ENCODE assay signal across 8 cellular contexts in the genomic region with DNA sequence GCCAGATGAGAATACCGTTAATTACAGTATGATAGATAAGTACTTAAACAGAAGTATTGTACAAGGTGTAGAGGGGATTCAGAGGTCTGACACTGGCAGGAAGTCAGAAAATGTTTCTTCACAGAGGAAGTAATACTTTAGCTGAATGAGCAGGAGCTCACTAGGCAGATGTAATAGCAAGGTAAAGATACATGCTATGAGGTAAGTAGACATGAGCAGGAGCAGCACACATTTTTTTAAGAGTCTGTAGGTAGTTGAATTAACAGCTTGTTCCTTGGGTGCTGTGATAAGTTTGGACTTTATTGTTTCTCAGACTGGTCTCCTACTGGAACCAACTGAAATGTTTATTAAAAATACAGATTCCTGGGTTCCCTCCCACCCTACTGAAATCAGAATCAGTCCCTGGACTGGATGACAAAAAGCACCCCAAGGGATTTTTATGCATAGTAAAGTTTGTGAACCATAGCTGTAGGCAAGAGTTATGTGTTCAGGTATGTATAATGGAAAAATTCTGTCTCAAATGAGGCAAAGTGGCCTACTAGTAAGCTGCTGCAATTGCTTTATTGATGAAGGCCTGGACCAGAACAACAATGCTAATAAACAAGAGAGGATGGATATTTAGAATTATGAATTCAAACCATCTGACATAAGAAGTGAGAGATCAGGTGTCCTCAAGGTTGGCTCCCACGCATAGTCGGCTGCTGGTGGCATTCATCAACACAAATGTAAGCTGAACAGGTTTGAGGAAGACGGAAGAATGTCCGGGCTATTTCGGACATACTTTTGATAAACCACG. TPM values are rescaled to one million over a fixed set of nuclear protein-coding genes. Genes with fewer than 3 reads are reported as not detected.
DNase-seq lines count a peak whose midpoint lies in the region; ATAC-seq and TF ChIP-seq lines count a peak whose summit lies in the region.

No MANE protein-coding gene starts in this region.

- H3K27me3 ChIP-seq in CD4-positive, alpha-beta memory T cell (ENCODE audit: insufficient read depth, low read length), result no peaks in the 10 kb centered on the region
- H3K27me3 ChIP-seq in KMS-11 (ENCODE audit: insufficient read depth, low read depth), result no peaks in the 10 kb centered on the region
- no peaks in the 10 kb centered on the region for H3K27me3 ChIP-seq in adrenal gland
- no peaks in the 10 kb centered on the region for H3K27me3 ChIP-seq in left lung
- no peaks in the 10 kb centered on the region for H3K27me3 ChIP-seq in suprapubic skin

- peaks cover 30% of the 10 kb centered on the region for H3K36me3 ChIP-seq in CD4-positive, alpha-beta memory T cell (ENCODE audit: insufficient read depth, low read length)
- H3K36me3 ChIP-seq in KMS-11 (ENCODE audit: insufficient read depth), result no peaks in the 10 kb centered on the region
- H3K36me3 ChIP-seq in adrenal gland (replicated peaks in 1 of 2), result peaks cover 0 to 36% of the 10 kb centered on the region in 2 donors
- H3K36me3 ChIP-seq in left lung, result peaks cover 0 to 37% of the 10 kb centered on the region in 2 donors
- H3K36me3 ChIP-seq in suprapubic skin, result peaks cover 40% of the 10 kb centered on the region

- no peaks in the 10 kb centered on the region for H3K9me3 ChIP-seq in CD4-positive, alpha-beta memory T cell (ENCODE audit: control insufficient read depth in 1 of 2, low read length in 2 of 2)
- H3K9me3 ChIP-seq in adrenal gland (replicated peaks in 1 of 3) (no peaks in the 10 kb centered on the region), left lung (no peaks in the 10 kb centered on the region), suprapubic skin (no peaks in the 10 kb centered on the region)

- peak overlapping the region; percentile 86 for H3K4me2 ChIP-seq in KMS-11

- H3K36me3 Mint-ChIP-seq in CD4-positive, alpha-beta memory T cell, result peaks cover 43 to 61% of the 10 kb centered on the region in 2 donors

- H3K9ac ChIP-seq in KMS-11, result peak overlapping the region; percentile 60; the same call in 1 of the 2 replicates

- DNase-seq in CD4-positive, alpha-beta memory T cell, result peak in 4 of 5 donors; percentile 5 to 24 (median 14)
- peak in 2 of 7 donors; percentile 20 to 57 for DNase-seq in adrenal gland
- no peak for DNase-seq in left lung
- DNase-seq in suprapubic skin (ENCODE audit: low spot score in 2 of 2), result no peak
- no peak for DNase-seq in H4 (ENCODE audit: low spot score)
- DNase-seq in T1000 (lab: John Stamatoyannopoulos, UW), result no peak

- peak overlapping the region; percentile 39 to 68 for H3K4me3 ChIP-seq in CD4-positive, alpha-beta memory T cell (ENCODE audit: low read length in 2 of 2)
- H3K4me3 ChIP-seq in KMS-11 (IDR thresholded peaks at IDR 0.05; ENCODE audit: insufficient read depth, low read depth, low read length) (no peak overlapping the region), adrenal gland (peak overlapping the region in 3 of 4 donors; percentile 2 to 74 (median 37)), left lung (peak overlapping the region; percentile 77 to 79), suprapubic skin (peak overlapping the region; percentile 68)

- CTCF ChIA-PET in CD4-positive, alpha-beta memory T cell (lab: Charles Lee; ENCODE audit: partially characterized antibody), result interaction anchor here (0.7 to 8.4 kb wide), 27 partner anchors 10 to 122 kb away, joined by 3 to 103 read pairs (median 5); a partner anchor contains a TSS

- 16 to 21% (median 18%) methylated on average over 7 of the region's 7 CpGs for WGBS in adrenal gland, 4 donors
- 25% methylated on average over 7 of the region's 7 CpGs for WGBS in suprapubic skin

- H3K27ac Mint-ChIP-seq in CD4-positive, alpha-beta memory T cell, result peak overlapping the region; percentile 96 to 100 (median 100)

- ATAC-seq in left lung, result no peak
- no peak for ATAC-seq in HG02763 (IDR thresholded peaks at IDR 0.05; ENCODE audit: unreplicated experiment)

- no peak for TF ChIP-seq POLR2A in adrenal gland (IDR thresholded peaks at IDR 0.05)
- no peak for TF ChIP-seq POLR2A in suprapubic skin (IDR thresholded peaks at IDR 0.05)

- peaks cover 38 to 84% (median 56%) of the 10 kb centered on the region in 4 donors for H3K4me1 Mint-ChIP-seq in CD4-positive, alpha-beta memory T cell

- intact Hi-C loops in CD4-positive, alpha-beta memory T cell (cut with micrococcal nuclease), result loop anchor here (1.0 to 10.0 kb wide), 2 partner anchors 32 to 829 kb away; a partner anchor contains a TSS
- intact Hi-C loops in adrenal gland (cut with DNase I), result no loop called here
- intact Hi-C loops in left lung (cut with DNase I), result loop anchor here in 1 of 2 donors (5.0 kb wide), 1 partner anchor 56 kb away; no protein-coding TSS in a partner anchor

- peaks cover 50% of the 10 kb centered on the region for H3K4me1 ChIP-seq in CD4-positive, alpha-beta memory T cell (ENCODE audit: insufficient read depth, low read length)
- H3K4me1 ChIP-seq in KMS-11 (ENCODE audit: low read depth, poor library complexity, severe bottlenecking) (peaks cover 10% of the 10 kb centered on the region), adrenal gland (replicated peaks in 1 of 2) (peaks cover 5 to 34% of the 10 kb centered on the region in 2 donors), left lung (peaks cover 12 to 51% of the 10 kb centered on the region in 2 donors), suprapubic skin (peaks cover 25% of the 10 kb centered on the region)

- POLR2A ChIA-PET in CD4-positive, alpha-beta memory T cell (lab: Charles Lee; ENCODE audit: partially characterized antibody), result interaction anchor here (0.7 to 5.8 kb wide), 31 partner anchors 8 to 854 kb away, joined by 3 to 277 read pairs (median 7); a partner anchor contains a TSS

- TF ChIP-seq CTCF in KMS-11 (conservative IDR thresholded peaks at IDR 0.05; ENCODE audit: low read depth, low read length) (no peak), adrenal gland (IDR thresholded peaks at IDR 0.05) (no peak), left lung (IDR thresholded peaks at IDR 0.05) (no peak), suprapubic skin (IDR thresholded peaks at IDR 0.05) (no peak)

- peaks cover 22% of the 10 kb centered on the region for H3K79me2 ChIP-seq in KMS-11 (ENCODE audit: insufficient read depth, low read depth)

- peak overlapping the region; percentile 88 for H2AFZ ChIP-seq in KMS-11 (ENCODE audit: low read depth)

- H4K20me1 ChIP-seq in KMS-11 (ENCODE audit: insufficient read depth), result no peaks in the 10 kb centered on the region

- H3K27ac ChIP-seq in CD4-positive, alpha-beta memory T cell (ENCODE audit: low read depth, low read length), result peak overlapping the region; percentile 96
- H3K27ac ChIP-seq in KMS-11 (peak overlapping the region; percentile 77), adrenal gland (peak overlapping the region in 4 of 5 donors; percentile 74 to 96 (median 90)), left lung (peak overlapping the region; percentile 94 to 96), suprapubic skin (peak overlapping the region; percentile 94)

- no peak for TF ChIP-seq EP300 in suprapubic skin (IDR thresholded peaks at IDR 0.05)

- H3K4me3 Mint-ChIP-seq in CD4-positive, alpha-beta memory T cell, result peak overlapping the region; percentile 94 to 100 (median 99)

- H3K9me3 Mint-ChIP-seq in CD4-positive, alpha-beta memory T cell, result no peaks in the 10 kb centered on the region

- no peaks in the 10 kb centered on the region for H3K27me3 Mint-ChIP-seq in CD4-positive, alpha-beta memory T cell

RNA-seq across cellular contexts. Expression of a gene that starts 0.9 kb away (rescaled TPM):
- total RNA-seq in CD4-positive, alpha-beta memory T cell, result 10 to 100 TPM; 74.5 to 75.5 TPM
- 10 to 100 TPM in 1 of 2 donors, 1 to 10 TPM in 1; 8.9 to 12.9 TPM for polyA plus RNA-seq in CD4-positive, alpha-beta memory T cell
- total RNA-seq in adrenal gland, result 10 to 100 TPM in 7 of 8 donors, 1 to 10 TPM in 1; 9.8 to 18.7 (median 13.7) TPM
- polyA plus RNA-seq in adrenal gland, result 10 to 100 TPM; 15.7 to 18.0 (median 16.0) TPM
- total RNA-seq in left lung, result 10 to 100 TPM; 15.4 to 21.2 TPM
- total RNA-seq in suprapubic skin, result 10 to 100 TPM; 10.9 to 34.0 (median 12.2) TPM
- 6.9 and 9.4 TPM in 2 replicates for total RNA-seq in H4 (2014; rRNA removed; shearing (Covaris generic))

RNA-seq across cellular contexts. Expression of a gene that starts 1.4 kb away (rescaled TPM):
- 1 to 10 TPM; 5.1 to 5.4 TPM for total RNA-seq in CD4-positive, alpha-beta memory T cell
- polyA plus RNA-seq in CD4-positive, alpha-beta memory T cell, result 1 to 10 TPM; 2.8 to 5.3 TPM
- total RNA-seq in adrenal gland (1 to 10 TPM; 2.9 to 6.1 (median 4.5) TPM), left lung (1 to 10 TPM; 7.3 to 9.1 TPM), suprapubic skin (1 to 10 TPM; 4.3 to 8.9 (median 6.3) TPM)
- polyA plus RNA-seq in adrenal gland, result 1 to 10 TPM; 1.1 to 3.3 (median 1.4) TPM
- 5.7 and 6.0 TPM in 2 replicates for total RNA-seq in H4 (2014; rRNA removed; shearing (Covaris generic))

RNA-seq across cellular contexts. Expression of a gene that starts 16.3 kb away (rescaled TPM):
- 1 to 10 TPM; 1.3 to 2.1 TPM for total RNA-seq in CD4-positive, alpha-beta memory T cell
- 1 to 10 TPM in 1 of 2 donors, under 1 TPM in 1; 0.75 to 1.3 TPM for polyA plus RNA-seq in CD4-positive, alpha-beta memory T cell
- total RNA-seq in adrenal gland, result 1 to 10 TPM in 2 of 8 donors, under 1 TPM in 4, not detected in 2; 0.07 to 1.3 (median 0.20) TPM
- polyA plus RNA-seq in adrenal gland, result under 1 TPM; 0.26 to 0.48 (median 0.34) TPM
- total RNA-seq in left lung, result 1 to 10 TPM; 2.2 to 2.3 TPM
- total RNA-seq in suprapubic skin, result 1 to 10 TPM in 1 of 4 donors, under 1 TPM in 3; 0.13 to 1.4 (median 0.45) TPM
- not detected in 2 replicates for total RNA-seq in H4 (2014; rRNA removed; shearing (Covaris generic))

RNA-seq across cellular contexts. Expression of a gene that starts 25.4 kb away (rescaled TPM):
- 100 to 1,000 TPM; 107 to 110 TPM for total RNA-seq in CD4-positive, alpha-beta memory T cell
- polyA plus RNA-seq in CD4-positive, alpha-beta memory T cell, result 10 to 100 TPM in 1 of 2 donors, 1 to 10 TPM in 1; 4.4 to 17.1 TPM
- total RNA-seq in adrenal gland (100 to 1,000 TPM in 1 of 8 donors, 10 to 100 TPM in 7; 57.1 to 102 (median 75.0) TPM), left lung (10 to 100 TPM; 61.1 to 77.4 TPM), suprapubic skin (10 to 100 TPM; 59.4 to 81.8 (median 69.7) TPM)
- polyA plus RNA-seq in adrenal gland, result 10 to 100 TPM; 13.0 to 37.2 (median 13.1) TPM
- total RNA-seq in H4 (2014; rRNA removed; shearing (Covaris generic)), result 8.3 and 11.8 TPM in 2 replicates

RNA-seq across cellular contexts. Expression of a gene that starts 32.2 kb away (rescaled TPM):
- total RNA-seq in CD4-positive, alpha-beta memory T cell, result 10 to 100 TPM; 32.2 to 33.7 TPM
- 10 to 100 TPM; 38.1 to 66.1 TPM for polyA plus RNA-seq in CD4-positive, alpha-beta memory T cell
- total RNA-seq in adrenal gland (1 to 10 TPM; 2.1 to 6.2 (median 3.6) TPM), left lung (10 to 100 TPM in 1 of 2 donors, 1 to 10 TPM in 1; 5.6 to 10.0 TPM), suprapubic skin (1 to 10 TPM in 1 of 4 donors, under 1 TPM in 3; 0.34 to 1.7 (median 0.77) TPM)
- polyA plus RNA-seq in adrenal gland, result 1 to 10 TPM; 1.3 to 1.6 (median 1.5) TPM
- 0.62 and 0.68 TPM in 2 replicates for total RNA-seq in H4 (2014; rRNA removed; shearing (Covaris generic))

Comparison
In these comparisons a context has a peak if more than half of its experiments do, and no peak if none do; other contexts are left out.
1. DNase-seq: peak in CD4-positive, alpha-beta memory T cell (4 of 5); none in left lung (0 of 2), suprapubic skin (0 of 2), H4 (single experiment) and T1000 (single experiment).
2. Peak in every context shown above with its lines, with median percentiles within 50 percentile points of each other: H3K27ac ChIP-seq.